In the genomic region with DNA sequence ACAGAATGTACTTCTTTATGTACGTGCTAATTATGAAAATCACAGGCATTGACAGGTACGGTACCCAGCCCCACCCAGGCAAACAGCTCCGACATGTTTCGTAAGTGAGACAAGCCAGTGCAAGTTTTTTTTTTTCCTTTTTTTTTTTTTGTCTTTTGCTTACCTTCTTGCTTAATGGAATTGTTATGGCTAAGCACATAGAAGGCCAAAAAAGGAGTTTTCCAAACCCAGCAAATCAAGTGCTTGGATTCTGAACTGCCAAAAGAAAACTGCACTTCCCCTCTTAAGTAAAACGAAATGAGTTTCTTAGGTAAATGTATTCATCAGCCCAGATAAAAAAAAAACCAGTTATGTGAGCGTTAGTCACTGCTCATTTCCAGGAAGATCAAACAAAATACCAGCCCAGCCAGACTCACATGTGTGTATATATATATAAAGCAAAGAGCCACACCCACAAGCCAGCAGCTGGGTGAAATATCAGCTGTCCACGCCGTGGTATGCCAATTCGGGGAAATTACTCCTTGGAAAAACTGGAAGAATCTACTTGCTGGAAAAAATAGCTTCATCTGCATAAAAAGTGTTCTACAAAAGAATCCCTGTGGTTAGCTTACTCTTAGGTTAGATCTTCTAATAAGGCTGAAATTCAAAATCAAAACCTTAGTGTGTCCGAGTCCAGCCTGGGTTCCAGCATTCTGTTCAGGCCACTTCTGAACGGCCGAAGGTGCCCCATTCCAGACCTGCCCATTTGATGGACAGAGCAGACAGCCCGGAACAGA, we compare ENCODE assay signal across 8 cellular contexts. TPM values are rescaled to one million over a fixed set of nuclear protein-coding genes. Genes with fewer than 3 reads are reported as not detected.
DNase-seq lines count a peak whose midpoint lies in the region; ATAC-seq and TF ChIP-seq lines count a peak whose summit lies in the region.

No MANE protein-coding gene starts in this region.

- ATAC-seq in GM19395 (IDR thresholded peaks at IDR 0.05; ENCODE audit: unreplicated experiment) (no peak), HG03432 (IDR thresholded peaks at IDR 0.05; ENCODE audit: unreplicated experiment) (no peak)

- DNase-seq in ELR (ENCODE audit: low read depth): peak; percentile 96
- peak; percentile 98 for DNase-seq in RPMI7951 (ENCODE audit: low read depth)
- DNase-seq in astrocyte of the spinal cord (ENCODE audit: low read depth, low spot score): peak; percentile 93
- peak; percentile 68 for DNase-seq in kidney glomerular epithelial cell (lab: John Stamatoyannopoulos, UW)
- peak; percentile 78 for DNase-seq in stromal cell of bone marrow (ENCODE audit: low read depth)
- DNase-seq in germinal center (ENCODE audit: low spot score): no peak

- in situ Hi-C loops in astrocyte of the spinal cord (cut with HindIII; ENCODE audit: low sequenced_read_pairs): no loop called here

- TF ChIP-seq CTCF in astrocyte of the spinal cord (IDR thresholded peaks at IDR 0.05; ENCODE audit: low read depth, low read length): no peak

- no peak overlapping the region for H3K4me3 ChIP-seq in astrocyte of the spinal cord (ENCODE audit: low read depth, low read length)

RNA-seq across cellular contexts. Expression of a gene that starts 8.0 kb away (rescaled TPM):
- total RNA-seq in RPMI7951 (2014; rRNA removed; shearing (Covaris generic)): 20.3 and 23.3 TPM in 2 replicates
